ENCODE assay signal across 9 cellular contexts in the genomic region with DNA sequence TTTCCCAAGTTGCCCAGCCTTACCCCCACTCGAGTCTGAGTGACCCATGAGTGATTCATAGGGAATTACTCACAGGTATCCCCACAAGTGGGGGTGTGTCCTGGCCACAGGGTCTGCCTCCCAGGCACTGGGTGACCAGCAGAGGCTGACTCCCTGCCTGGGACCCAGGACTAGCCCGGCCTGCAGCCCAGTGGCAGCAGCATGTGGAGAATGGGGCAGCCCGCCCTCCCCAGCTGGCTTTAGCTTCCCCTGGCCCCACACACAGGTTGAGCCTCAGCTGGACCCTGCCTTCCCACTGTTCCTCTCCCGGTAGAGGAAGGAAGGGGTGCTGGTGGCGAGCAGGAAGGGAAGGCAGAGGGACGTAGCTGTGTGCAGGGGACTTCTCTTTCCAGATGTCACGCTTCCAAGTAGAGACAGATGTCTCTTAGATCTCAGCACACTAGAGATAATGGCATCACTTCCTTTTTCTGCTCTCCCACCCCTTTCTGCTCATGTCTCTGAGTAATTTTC. TPM values are rescaled to one million over a fixed set of nuclear protein-coding genes. Genes with fewer than 3 reads are reported as not detected.
DNase-seq lines count a peak whose midpoint lies in the region; ATAC-seq and TF ChIP-seq lines count a peak whose summit lies in the region.
"Had no signal": no experiment of that assay in that cellular context is flagged by ENCODE, and none has a peak within 500 bp of the region (broad histone marks: within the 10 kb centered on the region; RNA-seq: fewer than 3 reads in every experiment).

No MANE protein-coding gene starts in this region.

- no peak overlapping the region for H3K27ac Mint-ChIP-seq in activated naive CD8-positive, alpha-beta T cell treated with anti-CD3 and anti-CD28 coated beads, Interleukin-2, amount 50 U/mL, for 24 hours
- no peak overlapping the region for H3K27ac Mint-ChIP-seq in activated naive CD8-positive, alpha-beta T cell treated with anti-CD3 and anti-CD28 coated beads for 36 hours
- no peak overlapping the region for H3K27ac Mint-ChIP-seq in glutamatergic neuron (ENCODE audit: unreplicated experiment)
- H3K27ac Mint-ChIP-seq: activated CD4-positive, alpha-beta T cell treated with anti-CD3 and anti-CD28 coated beads, Interleukin-2, amount 10 ng/mL, durations not matched to agents 7 days and 5 days had no signal

- intact Hi-C loops in Panc1 (cut with micrococcal nuclease; ENCODE audit: unreplicated experiment) (no loop called here), upper lobe of right lung (cut with DNase I) (no loop called here)

- peaks cover 9% of the 10 kb centered on the region for H3K9me3 Mint-ChIP-seq in activated naive CD8-positive, alpha-beta T cell treated with anti-CD3 and anti-CD28 coated beads, Interleukin-2, amount 50 U/mL, for 24 hours
- H3K9me3 Mint-ChIP-seq in activated naive CD8-positive, alpha-beta T cell treated with anti-CD3 and anti-CD28 coated beads for 36 hours = peaks cover 6% of the 10 kb centered on the region
- H3K9me3 Mint-ChIP-seq in glutamatergic neuron (ENCODE audit: unreplicated experiment) = peaks cover 5% of the 10 kb centered on the region

- peaks cover 4% of the 10 kb centered on the region for H3K36me3 Mint-ChIP-seq in activated naive CD8-positive, alpha-beta T cell treated with anti-CD3 and anti-CD28 coated beads, Interleukin-2, amount 50 U/mL, for 24 hours (ENCODE audit: low read depth)
- peaks cover 4% of the 10 kb centered on the region for H3K36me3 Mint-ChIP-seq in activated naive CD8-positive, alpha-beta T cell treated with anti-CD3 and anti-CD28 coated beads for 36 hours
- no peaks in the 10 kb centered on the region for H3K36me3 Mint-ChIP-seq in glutamatergic neuron (ENCODE audit: unreplicated experiment)

- H3K4me1 Mint-ChIP-seq in activated naive CD8-positive, alpha-beta T cell treated with anti-CD3 and anti-CD28 coated beads, Interleukin-2, amount 50 U/mL, for 24 hours = peaks cover 4% of the 10 kb centered on the region
- H3K4me1 Mint-ChIP-seq in activated naive CD8-positive, alpha-beta T cell treated with anti-CD3 and anti-CD28 coated beads for 36 hours = peaks cover 8% of the 10 kb centered on the region
- H3K4me1 Mint-ChIP-seq in glutamatergic neuron (ENCODE audit: low read depth, unreplicated experiment) = peaks cover 6% of the 10 kb centered on the region

- H3K36me3 ChIP-seq in Panc1 (ENCODE audit: control insufficient read depth, insufficient read depth, low read length) (no peaks in the 10 kb centered on the region), upper lobe of right lung (no peaks in the 10 kb centered on the region)

- H3K4me3 Mint-ChIP-seq in activated naive CD8-positive, alpha-beta T cell treated with anti-CD3 and anti-CD28 coated beads, Interleukin-2, amount 50 U/mL, for 24 hours = no peak overlapping the region
- H3K4me3 Mint-ChIP-seq in activated naive CD8-positive, alpha-beta T cell treated with anti-CD3 and anti-CD28 coated beads for 36 hours = no peak overlapping the region
- H3K4me3 Mint-ChIP-seq in glutamatergic neuron (ENCODE audit: unreplicated experiment) = peak overlapping the region; percentile 5
- H3K4me3 Mint-ChIP-seq: activated CD4-positive, alpha-beta T cell treated with anti-CD3 and anti-CD28 coated beads, Interleukin-2, amount 10 ng/mL, durations not matched to agents 7 days and 5 days had no signal

- H3K27me3 ChIP-seq in Panc1 (ENCODE audit: control insufficient read depth, insufficient read depth, low read length) = no peaks in the 10 kb centered on the region
- H3K27me3 ChIP-seq in upper lobe of right lung = no peaks in the 10 kb centered on the region

- H3K4me1 ChIP-seq in Panc1 (ENCODE audit: control insufficient read depth, insufficient read depth, low read length) (no peaks in the 10 kb centered on the region), upper lobe of right lung (peaks cover 9% of the 10 kb centered on the region)

- BruUV-seq in Panc1 (replicated peaks; lab: Mats Ljungman, UMichigan) = no TSS peak

- in situ Hi-C loops in Panc1 (cut with HindIII; ENCODE audit: low pct_unique_long_range_greater_than_20kb, low sequenced_read_pairs) = no loop called here

- peak; percentile 43 for ATAC-seq in activated naive CD8-positive, alpha-beta T cell treated with anti-CD3 and anti-CD28 coated beads, Interleukin-2, amount 50 U/mL, for 24 hours
- ATAC-seq in Panc1 (peak; percentile 51), upper lobe of right lung (peak; percentile 83)

- TF ChIP-seq CTCF in Panc1 (IDR thresholded peaks at IDR 0.05) = no peak
- no peak for TF ChIP-seq CTCF in glutamatergic neuron (IDR thresholded peaks at IDR 0.05; ENCODE audit: partially characterized antibody, unreplicated experiment)
- no peak for TF ChIP-seq CTCF in upper lobe of right lung (IDR thresholded peaks at IDR 0.05)

- POLR2A ChIA-PET in Panc1 (lab: Charles Lee) = no interaction called here

- H3K9me3 ChIP-seq in Panc1 (ENCODE audit: control insufficient read depth, insufficient read depth, low read depth, low read length) (no peaks in the 10 kb centered on the region), upper lobe of right lung (no peaks in the 10 kb centered on the region)

- H3K27ac ChIP-seq in Panc1 (ENCODE audit: low read length) (no peak overlapping the region), upper lobe of right lung (no peak overlapping the region)

- no peak overlapping the region for H3K4me3 ChIP-seq in Panc1 (ENCODE audit: low read depth in 2 of 2, low read length in 2 of 2)
- H3K4me3 ChIP-seq in upper lobe of right lung = no peak overlapping the region

- DNase-seq in activated naive CD8-positive, alpha-beta T cell treated with anti-CD3 and anti-CD28 coated beads, Interleukin-2, amount 50 U/mL, for 24 hours = no peak
- no peak for DNase-seq in activated naive CD8-positive, alpha-beta T cell treated with anti-CD3 and anti-CD28 coated beads for 36 hours
- DNase-seq in Panc1 (ENCODE audit: low read depth, low spot score) (no peak), glutamatergic neuron (no peak), upper lobe of right lung (no peak), NCI-H526 treated with DMSO at 0.1 percent for 48 hours (lab: John Stamatoyannopoulos, UW) (no peak), T-helper 9 cell (no peak)
- no peak for DNase-seq in stimulated activated naive CD4-positive, alpha-beta T cell (lab: John Stamatoyannopoulos, UW)
- DNase-seq: activated CD4-positive, alpha-beta T cell treated with anti-CD3 and anti-CD28 coated beads, Interleukin-2, amount 10 ng/mL, durations not matched to agents 7 days and 5 days had no signal

- H3K27me3 Mint-ChIP-seq in activated naive CD8-positive, alpha-beta T cell treated with anti-CD3 and anti-CD28 coated beads, Interleukin-2, amount 50 U/mL, for 24 hours = no peaks in the 10 kb centered on the region
- H3K27me3 Mint-ChIP-seq in activated naive CD8-positive, alpha-beta T cell treated with anti-CD3 and anti-CD28 coated beads for 36 hours = no peaks in the 10 kb centered on the region
- no peaks in the 10 kb centered on the region for H3K27me3 Mint-ChIP-seq in glutamatergic neuron (ENCODE audit: unreplicated experiment)
- H3K27me3 Mint-ChIP-seq: activated CD4-positive, alpha-beta T cell treated with anti-CD3 and anti-CD28 coated beads, Interleukin-2, amount 10 ng/mL, durations not matched to agents 7 days and 5 days had no signal

- CTCF ChIA-PET in Panc1 (lab: Charles Lee) = interaction anchor here (0.6 kb wide), 1 partner anchor 333 kb away, joined by 7 read pairs; no protein-coding TSS in a partner anchor

RNA-seq across cellular contexts. Expression of a gene that starts 51.4 kb away (rescaled TPM):
- total RNA-seq in activated naive CD8-positive, alpha-beta T cell treated with anti-CD3 and anti-CD28 coated beads for 36 hours = 10 to 100 TPM; 26.3 to 30.2 TPM
- total RNA-seq in Panc1 (2021; ENCODE audit: unreplicated experiment) (18.3 TPM), glutamatergic neuron (ENCODE audit: unreplicated experiment) (4.1 TPM), upper lobe of right lung (35.2 TPM)
- polyA plus RNA-seq in Panc1 (2012; ENCODE audit: insufficient read length) = 12.8 TPM
